6 cellular contexts compared by ENCODE assay signal in the genomic region with DNA sequence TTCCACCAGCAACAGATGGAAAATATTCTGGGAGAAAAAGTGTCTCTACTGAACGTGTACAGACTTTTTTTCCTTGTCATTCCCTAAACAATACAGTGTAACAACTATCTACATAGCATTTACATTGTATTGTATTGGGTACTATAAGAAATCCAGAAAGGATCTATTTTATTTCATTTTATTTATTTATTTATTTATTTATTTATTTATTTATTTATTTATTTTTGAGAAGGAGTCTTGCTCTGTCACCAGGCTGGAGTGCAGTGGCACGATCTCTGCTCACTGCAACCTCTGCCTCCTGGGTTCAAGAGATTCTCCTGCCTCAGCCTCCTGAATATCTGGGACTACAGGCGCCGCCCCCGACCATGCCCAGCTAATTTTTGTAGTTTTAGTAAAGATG. TPM values are rescaled to one million over a fixed set of nuclear protein-coding genes. Genes with fewer than 3 reads are reported as not detected.
"Had no signal": no experiment of that assay in that cellular context is flagged by ENCODE, and none has a peak within 500 bp of the region (broad histone marks: within the 10 kb centered on the region; RNA-seq: fewer than 3 reads in every experiment).

No MANE protein-coding gene starts in this region.

RNA-seq across cellular contexts. Expression of a gene that starts 9.6 kb away (rescaled TPM):
- total RNA-seq: HT-29 had no signal

RNA-seq across cellular contexts. Expression of a gene that starts 39.1 kb away (rescaled TPM):
- total RNA-seq: HT-29, OCI-LY7, PC-3 had no signal
- polyA plus RNA-seq: SK-N-SH had no signal

RNA-seq across cellular contexts. Expression of a gene that starts 40.4 kb away (rescaled TPM):
- total RNA-seq: HT-29, LHCN-M2, SK-MEL-5 had no signal

RNA-seq across cellular contexts. Expression of a gene that starts 46.0 kb away (rescaled TPM):
- total RNA-seq: PC-3, SK-MEL-5 had no signal
